29 cellular contexts compared by ENCODE assay signal in genomic region chr13:33662392-33662791, GRCh38.
"Had no signal": no experiment of that assay in that cellular context is flagged by ENCODE, and none has a peak within 500 bp of the region (broad histone marks: within the 10 kb centered on the region; RNA-seq: fewer than 3 reads in every experiment).

No MANE protein-coding gene starts in this region.

- H3K4me3 ChIP-seq: stomach, suprapubic skin, testis, thoracic aorta, thyroid gland, tibial artery, tibial nerve, transverse colon, upper lobe of left lung, upper lobe of right lung, uterus, vagina had no signal

- H3K9me3 ChIP-seq: stomach, suprapubic skin, testis, thoracic aorta, thyroid gland, tibial artery, tibial nerve, transverse colon, upper lobe of left lung, upper lobe of right lung, uterus, vagina had no signal

- H3K4me1 Mint-ChIP-seq: stimulated activated naive B cell treated with anti-CD40 and anti-IgM and Interleukin-4, amounts not matched to agents 10 μg/mL and 1 μg/mL and 100 μg/mL, for 72 hours; stimulated activated naive CD8-positive, alpha-beta T cell treated with anti-CD3 and anti-CD28 coated beads, Interleukin-15, amount 100 ng/mL, for 72 hours had no signal

- H3K4me1 ChIP-seq: stomach, suprapubic skin, testis, thyroid gland, tibial artery, tibial nerve, transverse colon, upper lobe of right lung, uterus, vagina had no signal

- H3K27ac ChIP-seq: stomach, suprapubic skin, testis, thoracic aorta, thyroid gland, tibial artery, tibial nerve, transverse colon, upper lobe of left lung, upper lobe of right lung, uterus, vagina had no signal

- H3K36me3 Mint-ChIP-seq: stimulated activated effector memory CD8-positive, alpha-beta T cell treated with anti-CD3 and anti-CD28 coated beads, Interleukin-12 subunit alpha, Interleukin-12 subunit beta, amount 100 ng/mL, for 72 hours; stimulated activated memory B cell treated with anti-CD40 and anti-IgM and Interleukin-4, amounts not matched to agents 10 μg/mL and 1 μg/mL and 100 μg/mL, for 72 hours; stimulated activated naive B cell treated with anti-CD40 and anti-IgM and Interleukin-4, amounts not matched to agents 10 μg/mL and 1 μg/mL and 100 μg/mL, for 72 hours; type B pancreatic cell had no signal

- H3K27me3 ChIP-seq: stomach, suprapubic skin, testis, thyroid gland, tibial artery, tibial nerve, transverse colon, upper lobe of left lung, upper lobe of right lung, uterus, vagina had no signal

- H3K4me3 Mint-ChIP-seq: stimulated activated effector memory CD8-positive, alpha-beta T cell treated with anti-CD3 and anti-CD28 coated beads, Interleukin-12 subunit alpha, Interleukin-12 subunit beta, amount 100 ng/mL, for 72 hours; stimulated activated memory B cell treated with anti-CD40 and anti-IgM and Interleukin-4, amounts not matched to agents 10 μg/mL and 1 μg/mL and 100 μg/mL, for 72 hours; stimulated activated naive B cell treated with anti-CD40 and anti-IgM and Interleukin-4, amounts not matched to agents 10 μg/mL and 1 μg/mL and 100 μg/mL, for 72 hours; stimulated activated naive CD8-positive, alpha-beta T cell treated with anti-CD3 and anti-CD28 coated beads, Interleukin-15, amount 100 ng/mL, for 72 hours; stimulated activated naive CD8-positive, alpha-beta T cell treated with anti-CD3 and anti-CD28 coated beads, Interleukin-15, Interleukin-2, amounts not matched to agents 100 ng/mL and 50 ng/mL, for 24 hours; type B pancreatic cell had no signal

- H3K27ac Mint-ChIP-seq: stimulated activated effector memory CD8-positive, alpha-beta T cell treated with anti-CD3 and anti-CD28 coated beads, Interleukin-12 subunit alpha, Interleukin-12 subunit beta, amount 100 ng/mL, for 72 hours; stimulated activated memory B cell treated with anti-CD40 and anti-IgM and Interleukin-4, amounts not matched to agents 10 μg/mL and 1 μg/mL and 100 μg/mL, for 72 hours; stimulated activated naive B cell treated with anti-CD40 and anti-IgM and Interleukin-4, amounts not matched to agents 10 μg/mL and 1 μg/mL and 100 μg/mL, for 72 hours; stimulated activated naive CD8-positive, alpha-beta T cell treated with anti-CD3 and anti-CD28 coated beads, Interleukin-15, Interleukin-2, amounts not matched to agents 100 ng/mL and 50 ng/mL, for 24 hours; type B pancreatic cell had no signal

- ATAC-seq: stimulated activated effector memory CD8-positive, alpha-beta T cell treated with anti-CD3 and anti-CD28 coated beads, Interleukin-12 subunit alpha, Interleukin-12 subunit beta, amount 100 ng/mL, for 72 hours; stimulated activated memory B cell treated with anti-CD40 and anti-IgM and Interleukin-4, amounts not matched to agents 10 μg/mL and 1 μg/mL and 100 μg/mL, for 72 hours; stimulated activated naive B cell treated with anti-CD40 and anti-IgM and Interleukin-4, amounts not matched to agents 10 μg/mL and 1 μg/mL and 100 μg/mL, for 72 hours; stimulated activated naive CD8-positive, alpha-beta T cell treated with anti-CD3 and anti-CD28 coated beads, Interleukin-15, amount 100 ng/mL, for 72 hours; stimulated activated naive CD8-positive, alpha-beta T cell treated with anti-CD3 and anti-CD28 coated beads, Interleukin-15, Interleukin-2, amounts not matched to agents 100 U/mL and 50 U/mL, for 24 hours; upper lobe of right lung had no signal

- H3K36me3 ChIP-seq: suprapubic skin, thoracic aorta, thyroid gland, tibial artery, transverse colon, upper lobe of left lung, upper lobe of right lung, uterus, vagina had no signal

- H3K27me3 Mint-ChIP-seq: type B pancreatic cell had no signal

- H3K9me3 Mint-ChIP-seq: stimulated activated effector memory CD8-positive, alpha-beta T cell treated with anti-CD3 and anti-CD28 coated beads, Interleukin-12 subunit alpha, Interleukin-12 subunit beta, amount 100 ng/mL, for 72 hours; stimulated activated naive CD8-positive, alpha-beta T cell treated with anti-CD3 and anti-CD28 coated beads, Interleukin-15, Interleukin-2, amounts not matched to agents 100 ng/mL and 50 ng/mL, for 24 hours had no signal

- FAIRE-seq: urothelium cell line had no signal

- DNase-seq: stimulated activated CD4-positive, alpha-beta T cell treated with anti-CD3 and anti-CD28 coated beads, Interleukin-2, amount 100 ng/mL, for 48 hours; stimulated activated CD4-positive, alpha-beta T cell treated with anti-CD3 and anti-CD28 coated beads, Interleukin-4, amount 100 ng/mL, for 1 hour; stimulated activated CD4-positive, alpha-beta T cell treated with anti-CD3 and anti-CD28 coated beads, Interleukin-4, amount 100 ng/mL, for 24 hours; stimulated activated CD4-positive, alpha-beta T cell treated with anti-CD3 and anti-CD28 coated beads, Interleukin-4, amount 100 ng/mL, for 4 hours; stimulated activated CD8-positive, alpha-beta memory T cell treated with anti-CD3 and anti-CD28 coated beads, Interleukin-4, amount 100 ng/mL, for 48 hours; stimulated activated naive B cell treated with anti-CD40 and anti-IgM and Interleukin-4, amounts not matched to agents 10 μg/mL and 1 μg/mL and 100 μg/mL, for 72 hours; stimulated activated naive CD4-positive, alpha-beta T cell; stimulated activated naive CD4-positive, alpha-beta T cell treated with Interleukin-2 at 50 U/mL for 16 hours; stimulated activated naive CD8-positive, alpha-beta T cell treated with anti-CD3 and anti-CD28 coated beads, Interleukin-15, amount 100 ng/mL, for 72 hours; stimulated activated naive CD8-positive, alpha-beta T cell treated with anti-CD3 and anti-CD28 coated beads, Interleukin-15, Interleukin-2, amounts not matched to agents 100 U/mL and 50 U/mL, for 24 hours; stomach; substantia nigra; testis; thyroid gland; tibial artery; transverse colon; trophoblast cell; upper lobe of left lung; upper lobe of right lung; uterus had no signal
